28 cellular contexts compared by ENCODE assay signal in the genomic region with DNA sequence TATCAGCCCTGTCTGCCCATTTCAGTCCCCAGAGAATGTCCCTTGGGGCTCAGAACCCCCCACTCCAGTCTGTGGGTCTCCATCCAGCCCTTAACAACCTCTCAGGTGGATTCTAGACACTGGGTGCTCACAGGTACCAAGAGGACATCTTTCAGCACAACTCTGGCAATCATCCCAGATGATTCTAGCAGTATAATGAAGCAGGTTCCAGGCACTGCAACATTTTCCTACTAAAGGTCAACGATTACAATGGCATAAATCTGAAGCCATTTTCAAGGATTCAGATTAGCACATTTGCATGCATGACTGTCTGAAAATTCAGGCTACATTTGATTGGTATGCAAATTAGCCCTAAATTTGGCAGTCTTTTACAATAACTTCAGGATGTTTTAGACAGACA. TPM values are rescaled to one million over a fixed set of nuclear protein-coding genes. Genes with fewer than 3 reads are reported as not detected.
"Had no signal": no experiment of that assay in that cellular context is flagged by ENCODE, and none has a peak within 500 bp of the region (broad histone marks: within the 10 kb centered on the region; RNA-seq: fewer than 3 reads in every experiment).

No MANE protein-coding gene starts in this region.

- FAIRE-seq: astrocyte, TTC549 had no signal

- H3K9me3 ChIP-seq: adrenal gland, body of pancreas, breast epithelium, Peyer's patch, SJSA1, SK-N-SH had no signal

- ATAC-seq: activated CD4-positive, alpha-beta T cell treated with anti-CD3 and anti-CD28 coated beads for 36 hours; activated CD4-positive, CD25-positive, alpha-beta regulatory T cell treated with anti-CD3 and anti-CD28 coated beads, Interleukin-2, amount 50 U/mL, for 24 hours; activated CD8-positive, alpha-beta T cell treated with anti-CD3 and anti-CD28 coated beads, Interleukin-2, amount 10 ng/mL, durations not matched to agents 7 days and 5 days; activated naive CD4-positive, alpha-beta T cell treated with anti-CD3 and anti-CD28 coated beads, Interleukin-2, amount 50 U/mL, for 72 hours; body of pancreas; WTC11 had no signal

- H3K36me3 ChIP-seq: adrenal gland, breast epithelium, Peyer's patch, SJSA1 had no signal

- H3K27ac ChIP-seq: adrenal gland, body of pancreas, breast epithelium, Peyer's patch, SJSA1 had no signal

- H3K27me3 ChIP-seq: adrenal gland, body of pancreas, breast epithelium, Peyer's patch, SJSA1 had no signal

- DNase-seq: activated CD4-positive, alpha-beta T cell treated with anti-CD3 and anti-CD28 coated beads for 36 hours; activated CD4-positive, alpha-beta T cell treated with anti-CD3 and anti-CD28 coated beads, Interleukin-2, amount 10 ng/mL, durations not matched to agents 7 days and 5 days; activated CD4-positive, alpha-beta T cell treated with anti-CD3 and anti-CD28 coated beads, Interleukin-2, amount 50 U/mL, for 48 hours; activated CD8-positive, alpha-beta T cell treated with anti-CD3 and anti-CD28 coated beads, Interleukin-2, amount 10 ng/mL, durations not matched to agents 7 days and 5 days; activated gamma-delta T cell; activated naive CD4-positive, alpha-beta T cell treated with anti-CD3 and anti-CD28 coated beads for 36 hours; activated T-cell treated with anti-CD3 and anti-CD28 coated beads, Interleukin-2, amount 50 U/mL, for 24 hours; adrenal gland; body of pancreas; Karpas-422; KBM-7; NCI-H1436 treated with DMSO at 0.1 percent for 48 hours; NCI-H1694 treated with DMSO at 0.1 percent for 48 hours; NCI-H2081 treated with DMSO at 0.1 percent for 48 hours; NCI-H2171; NCI-H510A; NCI-H774; Peyer's patch; RPMI8226; SHP77 treated with DMSO at 0.1 percent for 48 hours; SK-N-SH had no signal

- H3K4me3 ChIP-seq: adrenal gland, body of pancreas, breast epithelium, Peyer's patch, SJSA1 had no signal

- H3K4me1 ChIP-seq: SJSA1 had no signal

RNA-seq across cellular contexts. Expression of gene SLC2A9, which starts 10.0 kb away (rescaled TPM):
- total RNA-seq: SJSA1, WTC11 had no signal
- polyA plus RNA-seq: SK-N-SH had no signal
